17 cellular contexts compared by ENCODE assay signal in the genomic region with DNA sequence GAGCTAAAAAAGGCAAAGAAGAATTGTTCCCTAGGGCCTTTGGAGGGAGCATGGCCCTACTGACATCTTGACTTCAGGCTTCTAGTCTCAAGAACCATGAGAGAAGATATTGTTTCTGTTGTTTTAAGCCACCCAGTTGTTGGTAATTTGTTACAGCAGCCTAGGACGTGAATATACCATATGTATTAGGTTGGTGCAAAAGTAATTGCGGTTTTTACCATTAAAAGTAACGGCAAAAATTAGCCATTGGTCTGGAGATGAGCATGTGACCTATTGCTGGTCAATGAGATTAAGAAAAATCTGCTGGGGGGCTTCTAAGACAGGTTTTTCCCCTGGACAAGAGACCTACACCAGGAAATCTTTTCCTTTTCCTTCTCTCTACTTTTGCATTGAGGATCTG. TPM values are rescaled to one million over a fixed set of nuclear protein-coding genes. Genes with fewer than 3 reads are reported as not detected.
A peak's percentile ranks its signal among the peaks of the same experiment; 100 is the strongest.
DNase-seq lines count a peak whose midpoint lies in the region; ATAC-seq and TF ChIP-seq lines count a peak whose summit lies in the region.
"Had no signal": no experiment of that assay in that cellular context is flagged by ENCODE, and none has a peak within 500 bp of the region (broad histone marks: within the 10 kb centered on the region; RNA-seq: fewer than 3 reads in every experiment).

No MANE protein-coding gene starts in this region.

- H3K4me3 ChIP-seq in neural progenitor cell = no peak overlapping the region
- H3K4me3 ChIP-seq: A549; BLaER1 treated with 17β-estradiol and CSF1 and Interleukin-3, amounts not matched to agents 10 nM and 100 nM had no signal

- H3K4me1 Mint-ChIP-seq in activated naive CD8-positive, alpha-beta T cell treated with anti-CD3 and anti-CD28 coated beads for 36 hours = no peaks in the 10 kb centered on the region
- H3K4me1 Mint-ChIP-seq in activated naive CD8-positive, alpha-beta T cell treated with anti-CD3 and anti-CD28 coated beads, Interleukin-2, amount 50 U/mL, for 24 hours = no peaks in the 10 kb centered on the region
- H3K4me1 Mint-ChIP-seq in neural progenitor cell = no peaks in the 10 kb centered on the region

- H3K4me3 Mint-ChIP-seq in activated naive CD8-positive, alpha-beta T cell treated with anti-CD3 and anti-CD28 coated beads for 36 hours = no peak overlapping the region
- no peak overlapping the region for H3K4me3 Mint-ChIP-seq in activated naive CD8-positive, alpha-beta T cell treated with anti-CD3 and anti-CD28 coated beads, Interleukin-2, amount 50 U/mL, for 24 hours
- peak overlapping the region; percentile 38 for H3K4me3 Mint-ChIP-seq in neural progenitor cell
- H3K4me3 Mint-ChIP-seq: B cell; CD4-positive, alpha-beta T cell; CD8-positive, alpha-beta T cell had no signal

- H3K36me3 ChIP-seq in neural progenitor cell = no peaks in the 10 kb centered on the region
- H3K36me3 ChIP-seq: BLaER1 treated with 17β-estradiol and CSF1 and Interleukin-3, amounts not matched to agents 10 nM and 100 nM had no signal

- no peak overlapping the region for H3K9ac ChIP-seq in neural progenitor cell
- H3K9ac ChIP-seq: BLaER1 treated with 17β-estradiol and CSF1 and Interleukin-3, amounts not matched to agents 10 nM and 100 nM had no signal

- H3K27me3 Mint-ChIP-seq in activated naive CD8-positive, alpha-beta T cell treated with anti-CD3 and anti-CD28 coated beads for 36 hours = peaks cover 3% of the 10 kb centered on the region
- peaks cover 9% of the 10 kb centered on the region for H3K27me3 Mint-ChIP-seq in activated naive CD8-positive, alpha-beta T cell treated with anti-CD3 and anti-CD28 coated beads, Interleukin-2, amount 50 U/mL, for 24 hours
- peaks cover 12% of the 10 kb centered on the region for H3K27me3 Mint-ChIP-seq in neural progenitor cell (ENCODE audit: insufficient read depth, low read depth)

- DNase-seq in activated naive CD8-positive, alpha-beta T cell treated with anti-CD3 and anti-CD28 coated beads for 36 hours = no peak
- DNase-seq in activated naive CD8-positive, alpha-beta T cell treated with anti-CD3 and anti-CD28 coated beads, Interleukin-2, amount 50 U/mL, for 24 hours = no peak
- DNase-seq in HEK293T (ENCODE audit: extremely low spot score) (no peak), neural progenitor cell (ENCODE audit: low spot score) (no peak), amniotic stem cell (lab: John Stamatoyannopoulos, UW) (no peak)
- DNase-seq: AML-193; Caco-2; Calu3; CD4-positive, alpha-beta T cell; CD8-positive, alpha-beta T cell; DMS79 treated with DMSO at 0.1 percent for 48 hours; GF-D8 had no signal

- H3F3A ChIP-seq in neural progenitor cell (ENCODE audit: low read depth) = no peaks in the 10 kb centered on the region

- ATAC-seq in activated naive CD8-positive, alpha-beta T cell treated with anti-CD3 and anti-CD28 coated beads, Interleukin-2, amount 50 U/mL, for 24 hours = no peak
- ATAC-seq: CD8-positive, alpha-beta T cell had no signal

- H3K9me3 Mint-ChIP-seq in activated naive CD8-positive, alpha-beta T cell treated with anti-CD3 and anti-CD28 coated beads for 36 hours = no peaks in the 10 kb centered on the region
- H3K9me3 Mint-ChIP-seq in activated naive CD8-positive, alpha-beta T cell treated with anti-CD3 and anti-CD28 coated beads, Interleukin-2, amount 50 U/mL, for 24 hours = no peaks in the 10 kb centered on the region
- H3K9me3 Mint-ChIP-seq in neural progenitor cell = no peaks in the 10 kb centered on the region
- H3K9me3 Mint-ChIP-seq: CD4-positive, alpha-beta T cell had no signal

- H3K4me1 ChIP-seq in neural progenitor cell = no peaks in the 10 kb centered on the region
- H3K4me1 ChIP-seq: A549, Caco-2 had no signal

- CTCF ChIA-PET in HEK293T (lab: Yijun Ruan, JAX) = interaction anchor here (1.5 kb wide), 1 partner anchor 8 kb away, joined by 4 read pairs; no protein-coding TSS in a partner anchor

- POLR2A ChIA-PET in HEK293T (lab: Yijun Ruan, JAX) = no interaction called here

- no peak overlapping the region for H3K27ac ChIP-seq in neural progenitor cell
- H3K27ac ChIP-seq: 22Rv1; A549; BLaER1 treated with 17β-estradiol and CSF1 and Interleukin-3, amounts not matched to agents 10 nM and 100 nM; C4-2B had no signal

- TF ChIP-seq CTCF in neural progenitor cell (IDR thresholded peaks at IDR 0.05) = no peak

- H3K36me3 Mint-ChIP-seq in activated naive CD8-positive, alpha-beta T cell treated with anti-CD3 and anti-CD28 coated beads for 36 hours = no peaks in the 10 kb centered on the region
- no peaks in the 10 kb centered on the region for H3K36me3 Mint-ChIP-seq in activated naive CD8-positive, alpha-beta T cell treated with anti-CD3 and anti-CD28 coated beads, Interleukin-2, amount 50 U/mL, for 24 hours (ENCODE audit: low read depth)
- H3K36me3 Mint-ChIP-seq in neural progenitor cell = no peaks in the 10 kb centered on the region
- H3K36me3 Mint-ChIP-seq: CD8-positive, alpha-beta T cell had no signal

- peaks cover 7% of the 10 kb centered on the region for H3K27me3 ChIP-seq in neural progenitor cell
- H3K27me3 ChIP-seq: BLaER1 treated with 17β-estradiol and CSF1 and Interleukin-3, amounts not matched to agents 10 nM and 100 nM had no signal

- H2AFZ ChIP-seq in neural progenitor cell (replicated peaks) = no peak overlapping the region

- H4K20me1 ChIP-seq in neural progenitor cell (ENCODE audit: low read depth) = no peaks in the 10 kb centered on the region
- H4K20me1 ChIP-seq: BLaER1 treated with 17β-estradiol and CSF1 and Interleukin-3, amounts not matched to agents 10 nM and 100 nM had no signal

- H3K27ac Mint-ChIP-seq in activated naive CD8-positive, alpha-beta T cell treated with anti-CD3 and anti-CD28 coated beads for 36 hours = peak overlapping the region; percentile 19
- H3K27ac Mint-ChIP-seq in activated naive CD8-positive, alpha-beta T cell treated with anti-CD3 and anti-CD28 coated beads, Interleukin-2, amount 50 U/mL, for 24 hours = no peak overlapping the region
- no peak overlapping the region for H3K27ac Mint-ChIP-seq in neural progenitor cell
- H3K27ac Mint-ChIP-seq: B cell; CD4-positive, alpha-beta T cell; CD8-positive, alpha-beta T cell had no signal

- H3K79me2 ChIP-seq in neural progenitor cell (ENCODE audit: low read depth) = no peaks in the 10 kb centered on the region

- H3K4me2 ChIP-seq in neural progenitor cell = no peak overlapping the region
- H3K4me2 ChIP-seq: A549; BLaER1 treated with 17β-estradiol and CSF1 and Interleukin-3, amounts not matched to agents 10 nM and 100 nM had no signal

- H3K9me3 ChIP-seq in neural progenitor cell (ENCODE audit: low read depth) = no peaks in the 10 kb centered on the region
- H3K9me3 ChIP-seq: A549, Caco-2 had no signal

TF ChIP-seq in HEK293T, 16 proteins besides CTCF, POLR2A, EP300 and RAD21:
- TF ChIP-seq HDGF (IDR thresholded peaks at IDR 0.05; ENCODE audit: borderline replicate concordance) (no peak), ELF4 (IDR thresholded peaks at IDR 0.05) (peak; percentile 81), FOXK2 (IDR thresholded peaks at IDR 0.05) (no peak), LEF1 (IDR thresholded peaks at IDR 0.05; ENCODE audit: borderline replicate concordance) (no peak), BHLHE40 (IDR thresholded peaks at IDR 0.05; ENCODE audit: borderline replicate concordance) (no peak), FOXA1 (IDR thresholded peaks at IDR 0.05) (no peak)

RNA-seq across cellular contexts. Expression of gene HRK, which starts 9.8 kb away (rescaled TPM):
- not detected for total RNA-seq in activated naive CD8-positive, alpha-beta T cell treated with anti-CD3 and anti-CD28 coated beads for 36 hours
- 0.06 TPM in 1 of 2 replicates, not detected in the other for total RNA-seq in neural progenitor cell (ENCODE audit: low replicate concordance)
- total RNA-seq: Calu3; CD4-positive, alpha-beta T cell had no signal

RNA-seq across cellular contexts. Expression of gene FBXW8, which starts 19.7 kb away (rescaled TPM):
- total RNA-seq in activated naive CD8-positive, alpha-beta T cell treated with anti-CD3 and anti-CD28 coated beads for 36 hours = 1 to 10 TPM; 7.3 to 8.0 TPM
- total RNA-seq in neural progenitor cell (ENCODE audit: low replicate concordance) = 20.7 and 27.2 TPM in 2 replicates
